Comparison of ENCODE assay signal across 1 cellular context in the genomic region with DNA sequence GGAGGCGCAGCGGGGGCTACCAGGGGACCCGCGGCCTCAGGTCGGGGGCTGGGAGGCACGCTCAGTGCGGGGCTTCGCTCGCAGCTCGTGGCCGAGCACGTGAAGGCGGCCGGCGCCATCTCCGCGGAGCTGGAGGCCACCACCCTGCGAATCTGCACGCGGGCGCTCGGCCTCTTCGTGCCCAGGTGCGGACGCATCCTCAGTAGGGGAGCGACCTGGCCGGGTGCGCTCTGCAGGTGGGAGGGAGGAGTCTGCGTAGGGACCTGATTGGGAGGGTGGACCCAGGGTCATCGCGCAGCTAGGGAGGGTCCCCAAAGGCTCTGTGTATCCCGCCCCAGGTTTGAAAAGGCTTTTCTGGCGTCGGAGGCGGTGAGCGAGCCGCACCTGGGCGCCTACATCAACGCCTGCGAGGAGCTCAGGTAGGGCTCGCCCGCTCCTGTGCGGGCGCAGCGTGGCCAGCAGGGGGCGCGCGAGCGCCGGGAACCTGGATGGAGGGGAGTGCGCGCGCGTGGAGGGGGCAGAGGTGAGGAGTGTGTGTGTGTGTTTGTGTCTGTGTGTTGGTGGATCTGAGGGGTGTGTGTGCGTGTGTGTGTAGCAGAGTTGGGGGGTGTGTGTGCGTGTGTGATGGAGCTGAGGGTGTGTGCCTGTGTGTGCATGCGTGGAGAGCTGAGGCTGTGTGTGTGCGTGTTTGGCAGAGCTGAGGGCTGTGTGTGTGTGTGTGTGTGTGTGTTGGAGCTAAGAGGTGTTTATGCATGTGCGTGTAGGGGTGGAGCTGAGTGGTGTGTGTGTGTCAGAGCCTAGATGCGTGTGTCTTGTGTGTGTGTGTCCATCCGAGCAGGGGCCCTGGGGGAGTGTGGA.
TF ChIP-seq lines count a peak whose summit lies in the region.

No MANE protein-coding gene starts in this region.

TF ChIP-seq in WTC11, 78 proteins besides CTCF, POLR2A, EP300 and RAD21 (continued from another document):
- TF ChIP-seq, protein P1, sequence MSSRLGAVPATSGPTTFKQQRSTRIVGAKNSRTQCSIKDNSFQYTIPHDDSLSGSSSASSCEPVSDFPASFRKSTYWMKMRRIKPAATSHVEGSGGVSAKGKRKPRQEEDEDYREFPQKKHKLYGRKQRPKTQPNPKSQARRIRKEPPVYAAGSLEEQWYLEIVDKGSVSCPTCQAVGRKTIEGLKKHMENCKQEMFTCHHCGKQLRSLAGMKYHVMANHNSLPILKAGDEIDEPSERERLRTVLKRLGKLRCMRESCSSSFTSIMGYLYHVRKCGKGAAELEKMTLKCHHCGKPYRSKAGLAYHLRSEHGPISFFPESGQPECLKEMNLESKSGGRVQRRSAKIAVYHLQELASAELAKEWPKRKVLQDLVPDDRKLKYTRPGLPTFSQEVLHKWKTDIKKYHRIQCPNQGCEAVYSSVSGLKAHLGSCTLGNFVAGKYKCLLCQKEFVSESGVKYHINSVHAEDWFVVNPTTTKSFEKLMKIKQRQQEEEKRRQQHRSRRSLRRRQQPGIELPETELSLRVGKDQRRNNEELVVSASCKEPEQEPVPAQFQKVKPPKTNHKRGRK (CRISPR knock-in tag; IDR thresholded peaks at IDR 0.05; ENCODE audit: borderline replicate concordance), result no peak
- TF ChIP-seq ZNF263 (CRISPR knock-in tag; IDR thresholded peaks at IDR 0.05; ENCODE audit: low read depth) (no peak), ATF3 (CRISPR knock-in tag; conservative IDR thresholded peaks at IDR 0.05) (no peak)
- TF ChIP-seq, protein P2, sequence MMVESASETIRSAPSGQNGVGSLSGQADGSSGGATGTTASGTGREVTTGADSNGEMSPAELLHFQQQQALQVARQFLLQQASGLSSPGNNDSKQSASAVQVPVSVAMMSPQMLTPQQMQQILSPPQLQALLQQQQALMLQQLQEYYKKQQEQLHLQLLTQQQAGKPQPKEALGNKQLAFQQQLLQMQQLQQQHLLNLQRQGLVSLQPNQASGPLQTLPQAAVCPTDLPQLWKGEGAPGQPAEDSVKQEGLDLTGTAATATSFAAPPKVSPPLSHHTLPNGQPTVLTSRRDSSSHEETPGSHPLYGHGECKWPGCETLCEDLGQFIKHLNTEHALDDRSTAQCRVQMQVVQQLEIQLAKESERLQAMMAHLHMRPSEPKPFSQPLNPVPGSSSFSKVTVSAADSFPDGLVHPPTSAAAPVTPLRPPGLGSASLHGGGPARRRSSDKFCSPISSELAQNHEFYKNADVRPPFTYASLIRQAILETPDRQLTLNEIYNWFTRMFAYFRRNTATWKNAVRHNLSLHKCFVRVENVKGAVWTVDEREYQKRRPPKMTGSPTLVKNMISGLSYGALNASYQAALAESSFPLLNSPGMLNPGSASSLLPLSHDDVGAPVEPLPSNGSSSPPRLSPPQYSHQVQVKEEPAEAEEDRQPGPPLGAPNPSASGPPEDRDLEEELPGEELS (CRISPR knock-in tag; IDR thresholded peaks at IDR 0.05), result peak; percentile 80; the same call in 1 of the 2 replicates
- TF ChIP-seq, protein P3, sequence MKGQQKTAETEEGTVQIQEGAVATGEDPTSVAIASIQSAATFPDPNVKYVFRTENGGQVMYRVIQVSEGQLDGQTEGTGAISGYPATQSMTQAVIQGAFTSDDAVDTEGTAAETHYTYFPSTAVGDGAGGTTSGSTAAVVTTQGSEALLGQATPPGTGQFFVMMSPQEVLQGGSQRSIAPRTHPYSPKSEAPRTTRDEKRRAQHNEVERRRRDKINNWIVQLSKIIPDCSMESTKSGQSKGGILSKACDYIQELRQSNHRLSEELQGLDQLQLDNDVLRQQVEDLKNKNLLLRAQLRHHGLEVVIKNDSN (CRISPR knock-in tag; IDR thresholded peaks at IDR 0.05), result peak; percentile 61
